ENCODE assay signal across 8 cellular contexts in genomic region chr3:167734498-167735232, GRCh38. TPM values are rescaled to one million over a fixed set of nuclear protein-coding genes. Genes with fewer than 3 reads are reported as not detected.
DNase-seq lines count a peak whose midpoint lies in the region; ATAC-seq and TF ChIP-seq lines count a peak whose summit lies in the region.

PDCD10 (minus strand) TSS chr3:167734892; CDS start chr3:167720157, 14,735 bp downstream.

- no peak for TF ChIP-seq CTCF in CD14-positive monocyte (IDR thresholded peaks at IDR 0.05)

- peaks cover 20% of the 10 kb centered on the region for H3K4me1 Mint-ChIP-seq in CD14-positive monocyte
- H3K4me1 Mint-ChIP-seq in activated CD4-positive, alpha-beta T cell treated with anti-CD3 and anti-CD28 coated beads, Interleukin-2, amount 10 ng/mL, durations not matched to agents 7 days and 5 days, result peaks cover 37% of the 10 kb centered on the region

- CTCF ChIA-PET in activated CD4-positive, alpha-beta T cell treated with anti-CD3 and anti-CD28 coated beads, Interleukin-2, amount 10 ng/mL, durations not matched to agents 7 days and 5 days (lab: Charles Lee), result interaction anchor here (0.9 to 1.4 kb wide), 2 partner anchors 9 to 25 kb away, joined by 3 read pairs; no protein-coding TSS in a partner anchor

- no peaks in the 10 kb centered on the region for H3K27me3 Mint-ChIP-seq in CD14-positive monocyte (ENCODE audit: low read depth in 3 of 3)
- no peaks in the 10 kb centered on the region for H3K27me3 Mint-ChIP-seq in activated CD4-positive, alpha-beta T cell treated with anti-CD3 and anti-CD28 coated beads, Interleukin-2, amount 10 ng/mL, durations not matched to agents 7 days and 5 days

- ATAC-seq in GM19372 (IDR thresholded peaks at IDR 0.05; ENCODE audit: low read depth, unreplicated experiment), result peak; percentile 80
- ATAC-seq in HG03521 (IDR thresholded peaks at IDR 0.05; ENCODE audit: unreplicated experiment), result peak; percentile 85
- ATAC-seq in left colon, result peak; percentile 88

- H3K36me3 Mint-ChIP-seq in CD14-positive monocyte, result peaks cover 5 to 8% of the 10 kb centered on the region in 2 donors
- peaks cover 13% of the 10 kb centered on the region for H3K36me3 Mint-ChIP-seq in activated CD4-positive, alpha-beta T cell treated with anti-CD3 and anti-CD28 coated beads, Interleukin-2, amount 10 ng/mL, durations not matched to agents 7 days and 5 days (ENCODE audit: low read depth)

- no peak within 1 kb of the TSS for H3K27ac Mint-ChIP-seq in CD14-positive monocyte
- no peak within 1 kb of the TSS for H3K27ac Mint-ChIP-seq in activated CD4-positive, alpha-beta T cell treated with anti-CD3 and anti-CD28 coated beads, Interleukin-2, amount 10 ng/mL, durations not matched to agents 7 days and 5 days

- POLR2A ChIA-PET in activated CD4-positive, alpha-beta T cell treated with anti-CD3 and anti-CD28 coated beads, Interleukin-2, amount 10 ng/mL, durations not matched to agents 7 days and 5 days (lab: Charles Lee), result no interaction called here

- intact Hi-C loops in CD14-positive monocyte (cut with micrococcal nuclease) (loop anchor here in 1 of 2 donors (10.0 kb wide), 1 partner anchor 130 kb away; no protein-coding TSS in a partner anchor), left colon (cut with DNase I, micrococcal nuclease) (no loop called here)

- no peak within 1 kb of the TSS for H3K4me3 Mint-ChIP-seq in CD14-positive monocyte
- H3K4me3 Mint-ChIP-seq in activated CD4-positive, alpha-beta T cell treated with anti-CD3 and anti-CD28 coated beads, Interleukin-2, amount 10 ng/mL, durations not matched to agents 7 days and 5 days, result no peak within 1 kb of the TSS

- no peaks in the 10 kb centered on the region for H3K9me3 Mint-ChIP-seq in CD14-positive monocyte
- no peaks in the 10 kb centered on the region for H3K9me3 Mint-ChIP-seq in activated CD4-positive, alpha-beta T cell treated with anti-CD3 and anti-CD28 coated beads, Interleukin-2, amount 10 ng/mL, durations not matched to agents 7 days and 5 days

- DNase-seq in CD14-positive monocyte (ENCODE audit: low spot score) (peak; percentile 96), NCI-H69 (lab: John Stamatoyannopoulos, UW) (peak; percentile 100), cortex of kidney (lab: John Stamatoyannopoulos, UW) (peak; percentile 29), left colon (peak; percentile 98 to 99)
- peak; percentile 98 for DNase-seq in activated CD4-positive, alpha-beta T cell treated with anti-CD3 and anti-CD28 coated beads, Interleukin-2, amount 10 ng/mL, durations not matched to agents 7 days and 5 days
- DNase-seq in stimulated activated CD4-positive, alpha-beta T cell treated with anti-CD3 and anti-CD28 coated beads, Interleukin-1b, Interleukin-23, amount 100 ng/mL, for 48 hours, result peak; percentile 97

RNA-seq across cellular contexts. Expression of gene PDCD10, which starts in this region (rescaled TPM):
- polyA plus RNA-seq in CD14-positive monocyte, result 10 to 100 TPM; 61.5 to 61.8 TPM
- 10 to 100 TPM; 72.5 to 82.9 TPM for total RNA-seq in activated CD4-positive, alpha-beta T cell treated with anti-CD3 and anti-CD28 coated beads, Interleukin-2, amount 10 ng/mL, durations not matched to agents 7 days and 5 days
- 10 to 100 TPM; 76.1 to 81.0 TPM for total RNA-seq in left colon

Comparison
In these comparisons a context has a peak if more than half of its experiments do, and no peak if none do; other contexts are left out.
1. Peak in every context shown above with its lines: DNase-seq and ATAC-seq.
2. DNase-seq: peak in every context shown above with its lines; median percentile 100 in NCI-H69; 98 in left colon; 98 in activated CD4-positive, alpha-beta T cell treated with anti-CD3 and anti-CD28 coated beads, Interleukin-2, amount 10 ng/mL, durations not matched to agents 7 days and 5 days; 97 in stimulated activated CD4-positive, alpha-beta T cell treated with anti-CD3 and anti-CD28 coated beads, Interleukin-1b, Interleukin-23, amount 100 ng/mL, for 48 hours; 96 in CD14-positive monocyte; 29 in cortex of kidney.